9 cellular contexts compared by ENCODE assay signal in the genomic region with DNA sequence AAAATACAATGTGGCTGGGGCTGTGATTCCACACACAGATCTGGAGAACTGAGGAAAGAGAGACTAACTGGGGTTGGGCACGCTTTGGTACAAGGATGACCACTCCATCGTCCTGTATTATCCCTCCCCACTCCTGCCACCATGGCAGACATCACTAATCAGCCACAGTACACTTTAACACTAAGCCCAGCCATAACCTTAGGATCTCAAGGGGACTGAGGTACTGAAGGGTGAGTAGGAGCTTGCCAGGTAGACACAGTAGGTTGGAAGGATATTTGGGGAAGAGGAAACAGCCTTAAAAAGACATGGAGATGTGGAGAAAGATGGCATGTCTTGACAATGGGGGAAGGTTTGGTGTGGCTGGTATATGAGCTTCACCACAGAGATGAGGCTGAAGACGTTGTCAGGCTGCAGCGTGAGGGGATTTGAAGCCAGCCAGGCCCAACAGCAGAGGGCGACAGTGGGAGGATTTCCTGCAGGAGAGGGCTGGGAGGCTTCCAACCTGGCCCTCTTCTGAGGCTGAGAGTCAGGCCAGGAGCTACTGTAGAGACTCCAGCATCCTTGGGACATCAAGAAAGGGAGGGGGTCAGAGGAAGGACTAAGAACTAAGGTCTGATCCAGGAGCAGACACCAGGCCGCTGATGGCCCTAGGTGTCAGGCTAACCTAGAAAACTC. TPM values are rescaled to one million over a fixed set of nuclear protein-coding genes. Genes with fewer than 3 reads are reported as not detected.
A peak's percentile ranks its signal among the peaks of the same experiment; 100 is the strongest.
DNase-seq lines count a peak whose midpoint lies in the region; ATAC-seq and TF ChIP-seq lines count a peak whose summit lies in the region.
"Had no signal": no experiment of that assay in that cellular context is flagged by ENCODE, and none has a peak within 500 bp of the region (broad histone marks: within the 10 kb centered on the region; RNA-seq: fewer than 3 reads in every experiment).

No MANE protein-coding gene starts in this region.

- H3K27ac ChIP-seq in DND-41 (ENCODE audit: low read length) (no peak overlapping the region), mesendoderm (ENCODE audit: low read depth, low read length) (no peak overlapping the region)
- H3K27ac ChIP-seq in naive thymus-derived CD4-positive, alpha-beta T cell (ENCODE audit: low read depth, low read length): no peak overlapping the region

- H3K27me3 ChIP-seq in DND-41 (ENCODE audit: insufficient read depth, low read length, poor library complexity): peaks cover 25% of the 10 kb centered on the region
- H3K27me3 ChIP-seq in mesendoderm (ENCODE audit: insufficient read depth, low read length, poor library complexity): no peaks in the 10 kb centered on the region
- H3K27me3 ChIP-seq in naive thymus-derived CD4-positive, alpha-beta T cell (ENCODE audit: control insufficient read depth in 2 of 2, insufficient read depth in 2 of 2, low read length in 2 of 2): no peaks in the 10 kb centered on the region

- H3K4me3 Mint-ChIP-seq in naive thymus-derived CD4-positive, alpha-beta T cell: no peak overlapping the region
- H3K4me3 Mint-ChIP-seq: dendritic cell treated with granulocyte-macrophage colony-stimulating factor and Interleukin-4, amounts not matched to agents 40 ng/mL and 50 ng/mL, for 4 days had no signal

- H3K4me1 Mint-ChIP-seq in naive thymus-derived CD4-positive, alpha-beta T cell: no peaks in the 10 kb centered on the region

- no peak overlapping the region for H3K4me2 ChIP-seq in DND-41 (ENCODE audit: insufficient read depth, low read length)
- H3K4me2 ChIP-seq in mesendoderm (ENCODE audit: low read length): no peak overlapping the region

- DNase-seq in DND-41 (peak; percentile 12), HuH-7 (ENCODE audit: low spot score) (peak; percentile 37), cardiac fibroblast (ENCODE audit: low read depth in 2 of 2) (peak; percentile 51 to 63), mesendoderm (peak; percentile 73), DMS153 (lab: John Stamatoyannopoulos, UW) (no peak)
- DNase-seq in naive thymus-derived CD4-positive, alpha-beta T cell: no peak

- H3K36me3 ChIP-seq in DND-41 (ENCODE audit: insufficient read depth, low read length) (no peaks in the 10 kb centered on the region), mesendoderm (ENCODE audit: control insufficient read depth, insufficient read depth, low read length) (no peaks in the 10 kb centered on the region)
- H3K36me3 ChIP-seq in naive thymus-derived CD4-positive, alpha-beta T cell (ENCODE audit: control insufficient read depth in 2 of 3, insufficient read depth in 3 of 3, low read length in 3 of 3): no peaks in the 10 kb centered on the region

- H2BK5ac ChIP-seq in mesendoderm (ENCODE audit: low read length): no peak overlapping the region

- ATAC-seq in DND-41 (ENCODE audit: insufficient read depth, low read depth) (peak; percentile 58; the same call in 1 of the 3 replicates), HG02571 (IDR thresholded peaks at IDR 0.05; ENCODE audit: unreplicated experiment) (no peak), GM18867 (IDR thresholded peaks at IDR 0.05; ENCODE audit: unreplicated experiment) (no peak)
- no peak for ATAC-seq in naive thymus-derived CD4-positive, alpha-beta T cell

- no peak overlapping the region for H4K8ac ChIP-seq in mesendoderm (ENCODE audit: low read depth, low read length)

- H3K9ac ChIP-seq in DND-41 (ENCODE audit: low read depth, low read length): no peak overlapping the region
- H3K9ac ChIP-seq in mesendoderm (ENCODE audit: low read length): no peak overlapping the region

- intact Hi-C loops in naive thymus-derived CD4-positive, alpha-beta T cell (cut with micrococcal nuclease): no loop called here

- H3K79me2 ChIP-seq in DND-41 (ENCODE audit: insufficient read depth, low read length) (no peaks in the 10 kb centered on the region), mesendoderm (ENCODE audit: control insufficient read depth, insufficient read depth, low read length) (no peaks in the 10 kb centered on the region)

- no peak overlapping the region for H3K4me3 ChIP-seq in DND-41 (ENCODE audit: low read depth in 1 of 2, low read length in 2 of 2)
- no peak overlapping the region for H3K4me3 ChIP-seq in cardiac fibroblast (replicated peaks in 1 of 2; ENCODE audit: low read depth in 2 of 2, low read length in 2 of 2)
- no peak overlapping the region for H3K4me3 ChIP-seq in mesendoderm (ENCODE audit: low read length)
- H3K4me3 ChIP-seq in naive thymus-derived CD4-positive, alpha-beta T cell (ENCODE audit: low read length): no peak overlapping the region

- no peak overlapping the region for H3K4ac ChIP-seq in mesendoderm (ENCODE audit: low read depth, low read length)

- H3K36me3 Mint-ChIP-seq in naive thymus-derived CD4-positive, alpha-beta T cell: no peaks in the 10 kb centered on the region

- CTCF ChIA-PET in naive thymus-derived CD4-positive, alpha-beta T cell (lab: Charles Lee): no interaction called here

- no peaks in the 10 kb centered on the region for H3K4me1 ChIP-seq in DND-41 (ENCODE audit: insufficient read depth, low read length)
- peaks cover 5% of the 10 kb centered on the region for H3K4me1 ChIP-seq in mesendoderm (ENCODE audit: control insufficient read depth, low read depth, low read length)
- H3K4me1 ChIP-seq in naive thymus-derived CD4-positive, alpha-beta T cell (ENCODE audit: control insufficient read depth in 2 of 2, insufficient read depth in 2 of 2, low read length in 2 of 2): no peaks in the 10 kb centered on the region

- H4K5ac ChIP-seq in mesendoderm (ENCODE audit: low read length): no peak overlapping the region

- no peak overlapping the region for H3K27ac Mint-ChIP-seq in naive thymus-derived CD4-positive, alpha-beta T cell
- H3K27ac Mint-ChIP-seq: dendritic cell treated with granulocyte-macrophage colony-stimulating factor and Interleukin-4, amounts not matched to agents 40 ng/mL and 50 ng/mL, for 4 days had no signal

- no peak overlapping the region for H2BK15ac ChIP-seq in mesendoderm (replicated peaks; ENCODE audit: low read depth)

- H2BK120ac ChIP-seq in mesendoderm (ENCODE audit: low read depth, low read length): no peak overlapping the region

- H2AFZ ChIP-seq in DND-41 (ENCODE audit: low read depth, low read length): no peak overlapping the region

- no peak overlapping the region for H3K56ac ChIP-seq in mesendoderm (ENCODE audit: low read length)

- no peaks in the 10 kb centered on the region for H3K79me1 ChIP-seq in mesendoderm (ENCODE audit: low read length)

- TF ChIP-seq CTCF in DND-41 (IDR thresholded peaks at IDR 0.05; ENCODE audit: borderline replicate concordance, extremely low read depth, low read length, poor library complexity, severe bottlenecking): peak; percentile 53
- peak; percentile 71 for TF ChIP-seq CTCF in cardiac fibroblast (IDR thresholded peaks at IDR 0.05; ENCODE audit: low read depth, low read length)

- no peak overlapping the region for H3K23ac ChIP-seq in mesendoderm (ENCODE audit: low read length)

- H2AK5ac ChIP-seq in mesendoderm (ENCODE audit: low read length): no peak overlapping the region

- WGBS in mesendoderm (ENCODE audit: extremely low coverage, insufficient coverage, low lambda C conversion rate): no CpG with 5 or more reads among the region's 6 CpGs

- no peak overlapping the region for H3K18ac ChIP-seq in mesendoderm (ENCODE audit: low read length)

- peaks cover 7 to 25% (median 13%) of the 10 kb centered on the region in 5 donors for H3K27me3 Mint-ChIP-seq in naive thymus-derived CD4-positive, alpha-beta T cell

- H4K20me1 ChIP-seq in DND-41 (ENCODE audit: insufficient read depth, low read length): no peaks in the 10 kb centered on the region; the same call in 1 of the 2 replicates

- POLR2A ChIA-PET in naive thymus-derived CD4-positive, alpha-beta T cell (lab: Charles Lee): no interaction called here

- H3K9me3 ChIP-seq in DND-41 (ENCODE audit: insufficient read depth, low read length, severe bottlenecking): no peaks in the 10 kb centered on the region
- H3K9me3 ChIP-seq in naive thymus-derived CD4-positive, alpha-beta T cell (ENCODE audit: control insufficient read depth in 2 of 3, low read length in 3 of 3): no peaks in the 10 kb centered on the region

- no peaks in the 10 kb centered on the region for H3K9me3 Mint-ChIP-seq in naive thymus-derived CD4-positive, alpha-beta T cell
- H3K9me3 Mint-ChIP-seq: dendritic cell treated with granulocyte-macrophage colony-stimulating factor and Interleukin-4, amounts not matched to agents 40 ng/mL and 50 ng/mL, for 4 days had no signal

RNA-seq across cellular contexts. Expression of a gene that starts 58.6 kb away (rescaled TPM):
- polyA plus RNA-seq in mesendoderm (2013, experiment 1 of 2): 14.4 TPM
- 14.6 TPM for polyA plus RNA-seq in mesendoderm (2013, experiment 2 of 2)
- under 1 TPM in 1 of 5 experiments, not detected in 4; 0.88 TPM for total RNA-seq in naive thymus-derived CD4-positive, alpha-beta T cell
- not detected for polyA plus RNA-seq in naive thymus-derived CD4-positive, alpha-beta T cell

Comparison
In these comparisons a context has a peak if more than half of its experiments do, and no peak if none do; other contexts are left out.
1. DNase-seq: peak in DND-41 (single experiment), HuH-7 (single experiment), cardiac fibroblast (2 of 2) and mesendoderm (single experiment); none in DMS153 (single experiment) and naive thymus-derived CD4-positive, alpha-beta T cell (0 of 9).